In the genomic region with DNA sequence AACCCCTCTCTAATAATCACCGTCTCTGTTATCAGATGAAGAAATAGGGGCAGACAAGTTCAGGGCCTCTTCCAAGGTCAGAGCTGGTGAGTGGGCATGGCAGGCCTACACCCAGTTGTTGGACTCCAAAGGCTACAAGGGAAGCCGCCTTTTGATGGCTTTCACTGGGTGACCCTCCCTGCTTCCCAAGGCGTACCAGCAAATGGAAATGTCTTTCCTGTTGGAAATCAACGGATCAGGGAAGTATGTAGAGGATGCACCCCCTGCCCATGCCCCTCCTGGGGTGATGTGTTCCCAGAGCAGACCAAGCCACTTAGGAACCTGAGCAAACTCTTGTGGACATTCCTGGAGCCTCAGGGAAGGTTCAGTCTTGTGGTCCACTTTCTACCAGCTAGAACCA, we compare ENCODE assay signal across 19 cellular contexts. TPM values are rescaled to one million over a fixed set of nuclear protein-coding genes. Genes with fewer than 3 reads are reported as not detected.
"Had no signal": no experiment of that assay in that cellular context is flagged by ENCODE, and none has a peak within 500 bp of the region (broad histone marks: within the 10 kb centered on the region; RNA-seq: fewer than 3 reads in every experiment).

No MANE protein-coding gene starts in this region.

- H3K36me3 ChIP-seq: brain microvascular endothelial cell, esophagus squamous epithelium, spleen had no signal

- H3K4me3 Mint-ChIP-seq: activated naive CD4-positive, alpha-beta T cell treated with anti-CD3 and anti-CD28 coated beads, Interleukin-2, amount 50 U/mL, for 24 hours; activated T-cell treated with anti-CD3 and anti-CD28 coated beads, Interleukin-2, amount 50 U/mL, for 24 hours; nephron; stimulated activated naive CD8-positive, alpha-beta T cell treated with anti-CD3 and anti-CD28 coated beads, Interleukin-15, amount 100 ng/mL, for 72 hours had no signal

- H3K36me3 Mint-ChIP-seq: activated naive CD4-positive, alpha-beta T cell treated with anti-CD3 and anti-CD28 coated beads, Interleukin-2, amount 50 U/mL, for 24 hours had no signal

- H3K9me3 Mint-ChIP-seq: activated naive CD4-positive, alpha-beta T cell treated with anti-CD3 and anti-CD28 coated beads, Interleukin-2, amount 50 U/mL, for 24 hours; activated T-cell treated with anti-CD3 and anti-CD28 coated beads, Interleukin-2, amount 50 U/mL, for 24 hours; nephron; stimulated activated naive CD8-positive, alpha-beta T cell treated with anti-CD3 and anti-CD28 coated beads, Interleukin-15, amount 100 ng/mL, for 72 hours had no signal

- H2AFZ ChIP-seq: hepatocyte had no signal

- ATAC-seq: sciatic nerve; stimulated activated naive CD8-positive, alpha-beta T cell treated with anti-CD3 and anti-CD28 coated beads, Interleukin-15, amount 100 ng/mL, for 72 hours had no signal

- H3K4me2 ChIP-seq: hepatocyte had no signal

- H3K27ac ChIP-seq: brain microvascular endothelial cell, dorsolateral prefrontal cortex, esophagus squamous epithelium, hepatocyte, spleen had no signal

- H3K4me1 ChIP-seq: spleen had no signal

- H3K79me2 ChIP-seq: hepatocyte had no signal

- H3K27ac Mint-ChIP-seq: activated naive CD4-positive, alpha-beta T cell treated with anti-CD3 and anti-CD28 coated beads, Interleukin-2, amount 50 U/mL, for 24 hours; activated T-cell treated with anti-CD3 and anti-CD28 coated beads, Interleukin-2, amount 50 U/mL, for 24 hours; nephron; stimulated activated naive CD8-positive, alpha-beta T cell treated with anti-CD3 and anti-CD28 coated beads, Interleukin-15, amount 100 ng/mL, for 72 hours had no signal

- DNase-seq: activated CD4-positive, alpha-beta T cell treated with anti-CD3 and anti-CD28 coated beads for 1 hour; activated CD4-positive, alpha-beta T cell treated with anti-CD3 and anti-CD28 coated beads, Interleukin-2, amount 50 U/mL, for 4 hours; brain microvascular endothelial cell; cerebellar nuclear complex; esophagus squamous epithelium; kidney glomerular epithelial cell; occipital lobe; stimulated activated naive CD8-positive, alpha-beta T cell treated with anti-CD3 and anti-CD28 coated beads, Interleukin-15, amount 100 ng/mL, for 72 hours had no signal

- H3K4me3 ChIP-seq: dorsolateral prefrontal cortex, esophagus squamous epithelium, hepatocyte, spleen had no signal

- H3K9me3 ChIP-seq: esophagus squamous epithelium, spleen had no signal

- H3K4me1 Mint-ChIP-seq: nephron had no signal

- H3K27me3 ChIP-seq: hepatocyte had no signal

RNA-seq across cellular contexts. Expression of a gene that starts 47.4 kb away (rescaled TPM):
- total RNA-seq: fibroblast of villous mesenchyme, glomerular endothelial cell, pulmonary artery endothelial cell, SK-MEL-5 had no signal
